Comparison of ENCODE assay signal across 26 cellular contexts in the genomic region with DNA sequence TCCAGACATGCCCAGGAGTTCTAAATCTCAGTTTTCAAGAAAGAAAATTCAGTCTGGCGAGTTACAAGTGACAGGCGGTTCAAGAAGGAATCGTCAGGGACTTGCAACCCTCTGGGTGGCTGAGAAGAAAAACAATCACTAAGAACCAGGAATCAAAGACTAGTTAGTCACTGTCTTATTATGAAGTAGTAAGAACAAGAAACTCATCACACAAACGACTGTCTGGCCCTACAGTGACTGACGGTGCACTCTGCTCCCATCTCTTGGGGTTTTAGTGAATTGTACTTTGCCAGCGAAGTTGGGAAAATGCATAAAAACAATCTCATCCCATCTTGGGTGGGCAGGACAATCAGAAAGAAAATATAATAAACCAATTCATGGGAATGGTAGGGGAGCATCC.
"Had no signal": no experiment of that assay in that cellular context is flagged by ENCODE, and none has a peak within 500 bp of the region (broad histone marks: within the 10 kb centered on the region; RNA-seq: fewer than 3 reads in every experiment).

No MANE protein-coding gene starts in this region.

- FAIRE-seq: endothelial cell of umbilical vein, islet of Langerhans, small intestine had no signal

- H3K4me1 ChIP-seq: heart right ventricle, left lung, parathyroid adenoma, right lobe of liver, transverse colon had no signal

- H3K79me2 ChIP-seq: parathyroid adenoma had no signal

- H3K4me3 ChIP-seq: coronary artery, esophagus muscularis mucosa, heart right ventricle, left lung, right lobe of liver, suprapubic skin, transverse colon, vagina had no signal

- H3K9me3 Mint-ChIP-seq: naive thymus-derived CD8-positive, alpha-beta T cell; stimulated activated naive CD8-positive, alpha-beta T cell treated with anti-CD3 and anti-CD28 coated beads, Interleukin-15, amount 100 ng/mL, for 72 hours had no signal

- H3K36me3 Mint-ChIP-seq: naive thymus-derived CD8-positive, alpha-beta T cell had no signal

- H3K27me3 ChIP-seq: esophagus muscularis mucosa, heart right ventricle, left lung, right lobe of liver, suprapubic skin, transverse colon, vagina had no signal

- H3K4me3 Mint-ChIP-seq: naive thymus-derived CD8-positive, alpha-beta T cell; stimulated activated naive CD8-positive, alpha-beta T cell treated with anti-CD3 and anti-CD28 coated beads, Interleukin-15, amount 100 ng/mL, for 72 hours had no signal

- H2AFZ ChIP-seq: parathyroid adenoma had no signal

- H3K27ac Mint-ChIP-seq: naive thymus-derived CD8-positive, alpha-beta T cell; progenitor cell of endocrine pancreas; stimulated activated naive CD8-positive, alpha-beta T cell treated with anti-CD3 and anti-CD28 coated beads, Interleukin-15, amount 100 ng/mL, for 72 hours had no signal

- DNase-seq: dermis blood vessel endothelial cell; effector memory CD4-positive, alpha-beta T cell; foreskin melanocyte; glutamatergic neuron; heart right ventricle; hippocampal formation; left cardiac atrium; left lung; naive thymus-derived CD8-positive, alpha-beta T cell; right lobe of liver; small intestine; stimulated activated CD4-positive, alpha-beta T cell treated with anti-CD3 and anti-CD28 coated beads, Interleukin-15, amount 100 ng/mL, for 24 hours; stimulated activated CD4-positive, alpha-beta T cell treated with anti-CD3 and anti-CD28 coated beads, Interleukin-2, amount 100 ng/mL, for 48 hours; stimulated activated CD8-positive, alpha-beta memory T cell treated with anti-CD3 and anti-CD28 coated beads, Interleukin-4, amount 100 ng/mL, for 48 hours; stimulated activated naive CD4-positive, alpha-beta T cell; stimulated activated naive CD8-positive, alpha-beta T cell treated with anti-CD3 and anti-CD28 coated beads, Interleukin-15, amount 100 ng/mL, for 72 hours; transverse colon had no signal

- H3K4me1 Mint-ChIP-seq: naive thymus-derived CD8-positive, alpha-beta T cell; stimulated activated naive CD8-positive, alpha-beta T cell treated with anti-CD3 and anti-CD28 coated beads, Interleukin-15, amount 100 ng/mL, for 72 hours had no signal

- H3K9me3 ChIP-seq: esophagus muscularis mucosa, heart right ventricle, left lung, neutrophil, right lobe of liver, suprapubic skin, transverse colon, vagina had no signal

- H3K9ac ChIP-seq: parathyroid adenoma had no signal

- H3K36me3 ChIP-seq: esophagus muscularis mucosa, heart right ventricle, left lung, neutrophil, right lobe of liver, suprapubic skin, transverse colon, vagina had no signal

- H3K27ac ChIP-seq: coronary artery, esophagus muscularis mucosa, heart right ventricle, left lung, neutrophil, parathyroid adenoma, right lobe of liver, suprapubic skin, transverse colon, vagina had no signal
